2 cellular contexts compared by ENCODE assay signal in genomic region chr17:47994714-47995113, GRCh38.
TF ChIP-seq lines count a peak whose summit lies in the region.

No MANE protein-coding gene starts in this region.

TF ChIP-seq in HepG2, 621 proteins besides CTCF, POLR2A, EP300 and RAD21:
- TF ChIP-seq ZNF75D (CRISPR knock-in tag; IDR thresholded peaks at IDR 0.05; ENCODE audit: borderline replicate concordance): no peak

TF ChIP-seq in SK-N-SH treated with all-trans-retinoic acid at 6 μM for 48 hours, 23 proteins besides CTCF, POLR2A, EP300 and RAD21:
- TF ChIP-seq CREB5 (CRISPR knock-in tag; IDR thresholded peaks at IDR 0.05; ENCODE audit: low read depth) (no peak), BACH2 (CRISPR knock-in tag; IDR thresholded peaks at IDR 0.05; ENCODE audit: borderline replicate concordance) (no peak), TOX (CRISPR knock-in tag; IDR thresholded peaks at IDR 0.05; ENCODE audit: borderline replicate concordance) (no peak), TCF4 (CRISPR knock-in tag; IDR thresholded peaks at IDR 0.05; ENCODE audit: borderline replicate concordance) (no peak), PPARA (CRISPR knock-in tag; IDR thresholded peaks at IDR 0.05; ENCODE audit: borderline replicate concordance) (no peak)
